Comparison of ENCODE assay signal across 1 cellular context in genomic region chr9:97981828-97982164, GRCh38.
TF ChIP-seq lines count a peak whose summit lies in the region.

No MANE protein-coding gene starts in this region.

TF ChIP-seq in SK-N-SH, 30 proteins besides CTCF, POLR2A, EP300 and RAD21:
- TF ChIP-seq TEAD4 (IDR thresholded peaks at IDR 0.05; ENCODE audit: borderline replicate concordance, insufficient read depth) (no peak), TAF1 (IDR thresholded peaks at IDR 0.05; ENCODE audit: borderline replicate concordance, low read depth, low read length) (no peak), FOXM1 (IDR thresholded peaks at IDR 0.05; ENCODE audit: low read depth) (no peak), MXI1 (IDR thresholded peaks at IDR 0.05; ENCODE audit: low read depth, low read length) (no peak), SMC3 (IDR thresholded peaks at IDR 0.05; ENCODE audit: low read depth, low read length) (no peak), GATA2 (CRISPR knock-in tag; IDR thresholded peaks at IDR 0.05) (no peak), ELF1 (IDR thresholded peaks at IDR 0.05) (no peak), CHD2 (IDR thresholded peaks at IDR 0.05; ENCODE audit: low read length, partially characterized antibody) (no peak), GABPA (IDR thresholded peaks at IDR 0.05; ENCODE audit: low read depth) (no peak), POLR2AphosphoS5 (IDR thresholded peaks at IDR 0.05; ENCODE audit: low read depth, low read length) (no peak)
- TF ChIP-seq, protein P1, sequence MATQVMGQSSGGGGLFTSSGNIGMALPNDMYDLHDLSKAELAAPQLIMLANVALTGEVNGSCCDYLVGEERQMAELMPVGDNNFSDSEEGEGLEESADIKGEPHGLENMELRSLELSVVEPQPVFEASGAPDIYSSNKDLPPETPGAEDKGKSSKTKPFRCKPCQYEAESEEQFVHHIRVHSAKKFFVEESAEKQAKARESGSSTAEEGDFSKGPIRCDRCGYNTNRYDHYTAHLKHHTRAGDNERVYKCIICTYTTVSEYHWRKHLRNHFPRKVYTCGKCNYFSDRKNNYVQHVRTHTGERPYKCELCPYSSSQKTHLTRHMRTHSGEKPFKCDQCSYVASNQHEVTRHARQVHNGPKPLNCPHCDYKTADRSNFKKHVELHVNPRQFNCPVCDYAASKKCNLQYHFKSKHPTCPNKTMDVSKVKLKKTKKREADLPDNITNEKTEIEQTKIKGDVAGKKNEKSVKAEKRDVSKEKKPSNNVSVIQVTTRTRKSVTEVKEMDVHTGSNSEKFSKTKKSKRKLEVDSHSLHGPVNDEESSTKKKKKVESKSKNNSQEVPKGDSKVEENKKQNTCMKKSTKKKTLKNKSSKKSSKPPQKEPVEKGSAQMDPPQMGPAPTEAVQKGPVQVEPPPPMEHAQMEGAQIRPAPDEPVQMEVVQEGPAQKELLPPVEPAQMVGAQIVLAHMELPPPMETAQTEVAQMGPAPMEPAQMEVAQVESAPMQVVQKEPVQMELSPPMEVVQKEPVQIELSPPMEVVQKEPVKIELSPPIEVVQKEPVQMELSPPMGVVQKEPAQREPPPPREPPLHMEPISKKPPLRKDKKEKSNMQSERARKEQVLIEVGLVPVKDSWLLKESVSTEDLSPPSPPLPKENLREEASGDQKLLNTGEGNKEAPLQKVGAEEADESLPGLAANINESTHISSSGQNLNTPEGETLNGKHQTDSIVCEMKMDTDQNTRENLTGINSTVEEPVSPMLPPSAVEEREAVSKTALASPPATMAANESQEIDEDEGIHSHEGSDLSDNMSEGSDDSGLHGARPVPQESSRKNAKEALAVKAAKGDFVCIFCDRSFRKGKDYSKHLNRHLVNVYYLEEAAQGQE (IDR thresholded peaks at IDR 0.05; ENCODE audit: low read depth, low read length): no peak
